ENCODE assay signal across 26 cellular contexts in the genomic region with DNA sequence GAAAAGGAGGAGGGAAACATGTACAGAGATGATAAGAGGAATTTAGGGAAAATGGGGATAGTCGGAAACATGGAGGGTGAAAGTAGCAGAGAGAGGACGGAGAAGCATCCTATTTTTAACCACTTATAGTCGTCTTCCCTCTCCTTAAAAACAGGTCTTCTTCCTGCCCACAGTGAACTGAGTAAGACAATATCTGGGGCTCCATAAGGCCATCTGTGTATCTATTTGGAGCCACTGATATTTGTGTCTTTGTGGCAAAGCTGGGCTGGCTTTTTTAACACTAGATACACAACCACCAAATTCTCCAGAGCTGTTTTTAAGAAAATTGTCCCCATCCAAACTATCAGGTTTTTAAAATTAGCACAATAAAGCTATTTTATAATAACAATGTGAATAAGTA.
"Had no signal": no experiment of that assay in that cellular context is flagged by ENCODE, and none has a peak within 500 bp of the region (broad histone marks: within the 10 kb centered on the region; RNA-seq: fewer than 3 reads in every experiment).

No MANE protein-coding gene starts in this region.

- DNase-seq: dermis blood vessel endothelial cell; effector memory CD4-positive, alpha-beta T cell; foreskin keratinocyte; heart left ventricle; kidney; naive thymus-derived CD4-positive, alpha-beta T cell; nucleus accumbens; psoas muscle; right cardiac atrium; sigmoid colon; stimulated activated CD4-positive, alpha-beta T cell treated with anti-CD3 and anti-CD28 coated beads, Interleukin-15, amount 100 ng/mL, for 24 hours; stimulated activated CD4-positive, alpha-beta T cell treated with anti-CD3 and anti-CD28 coated beads, Interleukin-2, amount 100 ng/mL, for 48 hours; stimulated activated naive B cell treated with anti-CD40 and anti-IgM and Interleukin-4, amounts not matched to agents 10 μg/mL and 1 μg/mL and 100 μg/mL, for 72 hours; upper lobe of left lung had no signal

- H3K9me3 Mint-ChIP-seq: memory B cell; nephron; stimulated activated naive B cell treated with anti-CD40 and anti-IgM and Interleukin-4, amounts not matched to agents 10 μg/mL and 1 μg/mL and 100 μg/mL, for 72 hours had no signal

- H3K4me1 ChIP-seq: foreskin keratinocyte, tibial nerve, upper lobe of left lung had no signal

- H3K27me3 ChIP-seq: esophagus muscularis mucosa, foreskin keratinocyte, gastroesophageal sphincter, heart left ventricle, hepatocyte, sigmoid colon, tibial nerve, upper lobe of left lung had no signal

- ATAC-seq: foreskin keratinocyte; gastroesophageal sphincter; heart left ventricle; left lobe of liver; naive thymus-derived CD4-positive, alpha-beta T cell; psoas muscle; right cardiac atrium; stimulated activated naive B cell treated with anti-CD40 and anti-IgM and Interleukin-4, amounts not matched to agents 10 μg/mL and 1 μg/mL and 100 μg/mL, for 72 hours had no signal

- H3K36me3 ChIP-seq: esophagus muscularis mucosa, gastroesophageal sphincter, heart left ventricle, sigmoid colon, thoracic aorta, tibial nerve, upper lobe of left lung had no signal

- H2AFZ ChIP-seq: hepatocyte had no signal

- H3K27me3 Mint-ChIP-seq: naive thymus-derived CD4-positive, alpha-beta T cell; stimulated activated naive CD8-positive, alpha-beta T cell treated with anti-CD3 and anti-CD28 coated beads, Interleukin-15, Interleukin-2, amounts not matched to agents 100 ng/mL and 50 ng/mL, for 24 hours had no signal

- H3K4me1 Mint-ChIP-seq: nephron had no signal

- H3K79me2 ChIP-seq: hepatocyte had no signal

- H3K36me3 Mint-ChIP-seq: memory B cell; stimulated activated naive B cell treated with anti-CD40 and anti-IgM and Interleukin-4, amounts not matched to agents 10 μg/mL and 1 μg/mL and 100 μg/mL, for 72 hours had no signal

- H3K9me3 ChIP-seq: esophagus muscularis mucosa, gastroesophageal sphincter, heart left ventricle, psoas muscle, sigmoid colon, thoracic aorta, tibial nerve, upper lobe of left lung had no signal

- H3K4me2 ChIP-seq: hepatocyte had no signal

- H3K4me3 Mint-ChIP-seq: memory B cell; naive thymus-derived CD4-positive, alpha-beta T cell; nephron; stimulated activated naive B cell treated with anti-CD40 and anti-IgM and Interleukin-4, amounts not matched to agents 10 μg/mL and 1 μg/mL and 100 μg/mL, for 72 hours; stimulated activated naive CD8-positive, alpha-beta T cell treated with anti-CD3 and anti-CD28 coated beads, Interleukin-15, Interleukin-2, amounts not matched to agents 100 ng/mL and 50 ng/mL, for 24 hours had no signal

- H3K27ac Mint-ChIP-seq: memory B cell; nephron; stimulated activated naive B cell treated with anti-CD40 and anti-IgM and Interleukin-4, amounts not matched to agents 10 μg/mL and 1 μg/mL and 100 μg/mL, for 72 hours; stimulated activated naive CD8-positive, alpha-beta T cell treated with anti-CD3 and anti-CD28 coated beads, Interleukin-15, Interleukin-2, amounts not matched to agents 100 ng/mL and 50 ng/mL, for 24 hours had no signal

- H3K27ac ChIP-seq: coronary artery, esophagus muscularis mucosa, foreskin keratinocyte, gastroesophageal sphincter, heart left ventricle, hepatocyte, psoas muscle, sigmoid colon, thoracic aorta, tibial nerve, upper lobe of left lung had no signal

- H3K4me3 ChIP-seq: coronary artery, esophagus muscularis mucosa, gastroesophageal sphincter, heart left ventricle, hepatocyte, lung, psoas muscle, sigmoid colon, skin epidermis, thoracic aorta, tibial nerve, upper lobe of left lung had no signal
